In genomic region chr6:110178626-110179405, GRCh38 we compare ENCODE assay signal across 8 cellular contexts. TPM values are rescaled to one million over a fixed set of nuclear protein-coding genes. Genes with fewer than 3 reads are reported as not detected.
DNase-seq lines count a peak whose midpoint lies in the region; ATAC-seq and TF ChIP-seq lines count a peak whose summit lies in the region.

No MANE protein-coding gene starts in this region.

- H3K9ac ChIP-seq in mucosa of rectum (ENCODE audit: low read depth in 1 of 2, low read length in 2 of 2) = peak overlapping the region; percentile 14 to 53

- H3K4me3 ChIP-seq in AG04449 (ENCODE audit: low read depth, low read length) = peak overlapping the region; percentile 87
- H3K4me3 ChIP-seq in esophagus (ENCODE audit: low read depth in 1 of 2, low read length in 2 of 2) = peak overlapping the region; percentile 69 to 100
- H3K4me3 ChIP-seq in mucosa of rectum (ENCODE audit: low read length in 2 of 2) = peak overlapping the region; percentile 93 to 95

- H3K36me3 Mint-ChIP-seq in IgD-negative memory B cell = no peaks in the 10 kb centered on the region
- peaks cover 3% of the 10 kb centered on the region for H3K36me3 Mint-ChIP-seq in activated T-cell treated with anti-CD3 and anti-CD28 coated beads, Interleukin-2, amount 50 U/mL, for 24 hours (ENCODE audit: low read depth)

- H3K4me1 Mint-ChIP-seq in IgD-negative memory B cell = peaks cover 0 to 6% (median 4%) of the 10 kb centered on the region in 3 donors
- peaks cover 5% of the 10 kb centered on the region for H3K4me1 Mint-ChIP-seq in activated T-cell treated with anti-CD3 and anti-CD28 coated beads, Interleukin-2, amount 50 U/mL, for 24 hours (ENCODE audit: low read depth)

- CTCF ChIA-PET in AG04449 (lab: Yijun Ruan, JAX) = interaction anchor here (0.8 to 3.9 kb wide), 11 partner anchors 18 to 725 kb away, joined by 3 to 28 read pairs (median 4); no protein-coding TSS in a partner anchor

- H3K27ac ChIP-seq in esophagus (ENCODE audit: low read depth in 2 of 2, low read length in 1 of 2) (peak overlapping the region; percentile 67 to 71), mucosa of rectum (ENCODE audit: low read depth in 2 of 2, low read length in 2 of 2) (peak overlapping the region in 1 of 2 donors; percentile 68)

- peak; percentile 12 for ATAC-seq in GM19043 (IDR thresholded peaks at IDR 0.05; ENCODE audit: low read depth, unreplicated experiment)

- DNase-seq in AG04449 (ENCODE audit: low read depth, low spot score) (no peak), OCI-M1 (lab: John Stamatoyannopoulos, UW) (peak; percentile 89)
- peak; percentile 74 for DNase-seq in activated T-cell treated with anti-CD3 and anti-CD28 coated beads, Interleukin-2, amount 50 U/mL, for 24 hours
- peak; percentile 61 for DNase-seq in stimulated activated CD8-positive, alpha-beta memory T cell treated with anti-CD3 and anti-CD28 coated beads, Interleukin-4, amount 100 ng/mL, for 48 hours

- H3K36me3 ChIP-seq in esophagus (ENCODE audit: control insufficient read depth in 2 of 2, insufficient read depth in 2 of 2, low read length in 1 of 2) = no peaks in the 10 kb centered on the region
- no peaks in the 10 kb centered on the region for H3K36me3 ChIP-seq in mucosa of rectum (ENCODE audit: control insufficient read depth in 2 of 2, insufficient read depth in 2 of 2, low read length in 2 of 2)

- peak overlapping the region in 2 of 4 donors; percentile 93 to 97 for H3K4me3 Mint-ChIP-seq in IgD-negative memory B cell
- H3K4me3 Mint-ChIP-seq in activated T-cell treated with anti-CD3 and anti-CD28 coated beads, Interleukin-2, amount 50 U/mL, for 24 hours = no peak overlapping the region

- peaks cover 2% of the 10 kb centered on the region for H3K27me3 Mint-ChIP-seq in IgD-negative memory B cell
- H3K27me3 Mint-ChIP-seq in activated T-cell treated with anti-CD3 and anti-CD28 coated beads, Interleukin-2, amount 50 U/mL, for 24 hours = peaks cover 9% of the 10 kb centered on the region

- 0% methylated on average over 50 to 66 of the region's 66 CpGs for WGBS in esophagus, 2 donors

- no peaks in the 10 kb centered on the region for H3K4me1 ChIP-seq in esophagus (ENCODE audit: control insufficient read depth in 2 of 2, insufficient read depth in 2 of 2, low read length in 1 of 2)
- H3K4me1 ChIP-seq in mucosa of rectum (ENCODE audit: control insufficient read depth in 2 of 2, insufficient read depth in 2 of 2, low read length in 2 of 2) = peaks cover 18 to 20% of the 10 kb centered on the region in 2 donors

- POLR2A ChIA-PET in AG04449 (lab: Yijun Ruan, JAX) = no interaction called here

- peak overlapping the region in 2 of 3 donors; percentile 89 to 94 for H3K27ac Mint-ChIP-seq in IgD-negative memory B cell
- peak overlapping the region; percentile 81 for H3K27ac Mint-ChIP-seq in activated T-cell treated with anti-CD3 and anti-CD28 coated beads, Interleukin-2, amount 50 U/mL, for 24 hours

- no peaks in the 10 kb centered on the region for H3K9me3 ChIP-seq in esophagus (ENCODE audit: control insufficient read depth in 2 of 2, insufficient read depth in 1 of 2, low read depth in 1 of 2, low read length in 1 of 2)
- no peaks in the 10 kb centered on the region for H3K9me3 ChIP-seq in mucosa of rectum (ENCODE audit: control insufficient read depth in 2 of 2, low read length in 2 of 2)

- no peaks in the 10 kb centered on the region for H3K9me3 Mint-ChIP-seq in IgD-negative memory B cell
- H3K9me3 Mint-ChIP-seq in activated T-cell treated with anti-CD3 and anti-CD28 coated beads, Interleukin-2, amount 50 U/mL, for 24 hours = no peaks in the 10 kb centered on the region

- H3K27me3 ChIP-seq in esophagus (ENCODE audit: control insufficient read depth in 1 of 2, insufficient read depth in 2 of 2, low read length in 2 of 2) = no peaks in the 10 kb centered on the region
- H3K27me3 ChIP-seq in mucosa of rectum (ENCODE audit: control insufficient read depth in 2 of 2, insufficient read depth in 2 of 2, low read length in 2 of 2) = no peaks in the 10 kb centered on the region

- TF ChIP-seq CTCF in AG04449 (IDR thresholded peaks at IDR 0.05; ENCODE audit: insufficient read depth, low read length, missing control alignments) = peak; percentile 70

RNA-seq across cellular contexts. Expression of gene WASF1, which starts 0.7 kb away (rescaled TPM):
- 2.5 TPM for polyA plus RNA-seq in IgD-negative memory B cell
- polyA plus RNA-seq in esophagus = 1 to 10 TPM; 7.2 to 7.7 TPM

RNA-seq across cellular contexts. Expression of gene CDC40, which starts 1.4 kb away (rescaled TPM):
- polyA plus RNA-seq in IgD-negative memory B cell (47.5 TPM), esophagus (1 to 10 TPM; 3.7 to 6.1 TPM)
